ENCODE assay signal across 16 cellular contexts in the genomic region with DNA sequence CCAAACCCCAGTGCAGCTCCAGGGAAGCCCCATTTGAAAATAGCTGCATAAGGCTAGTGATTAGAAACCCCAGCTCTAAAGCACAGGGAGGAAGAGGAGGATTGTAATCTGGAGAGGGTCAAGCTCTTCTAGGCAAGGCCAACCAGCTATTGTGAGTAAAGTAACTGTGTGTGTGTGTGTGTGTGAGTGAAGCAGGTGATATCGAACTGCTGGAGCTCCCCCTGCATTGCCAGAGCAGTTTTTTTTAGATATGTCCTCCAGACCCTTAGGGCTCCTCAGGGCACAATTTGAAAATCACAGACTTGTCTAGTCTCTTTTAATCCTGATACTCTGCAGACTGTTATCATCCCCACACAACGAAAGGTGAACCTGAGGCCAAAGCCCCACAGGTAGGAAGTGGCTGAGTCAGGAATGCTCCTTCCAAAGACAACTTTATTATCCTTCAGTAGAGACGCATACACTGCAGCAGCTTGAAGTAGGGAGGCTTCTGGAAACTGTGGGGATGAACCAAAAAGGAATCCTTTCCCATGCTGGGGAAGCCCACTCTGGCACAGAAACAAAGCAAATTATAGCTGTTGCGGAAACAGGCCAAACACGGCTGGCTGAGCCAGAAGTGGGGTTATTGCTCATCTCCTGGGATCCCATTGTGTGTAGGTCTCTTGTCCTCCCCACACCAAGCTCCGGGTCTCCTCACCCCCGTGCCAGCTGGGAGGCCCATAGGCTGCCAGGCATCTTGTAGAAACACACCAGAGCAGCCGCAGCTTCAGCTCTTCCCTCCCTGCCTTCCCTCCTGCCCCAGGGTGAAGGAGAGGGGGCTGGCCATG.
DNase-seq lines count a peak whose midpoint lies in the region; ATAC-seq and TF ChIP-seq lines count a peak whose summit lies in the region.
"Had no signal": no experiment of that assay in that cellular context is flagged by ENCODE, and none has a peak within 500 bp of the region (broad histone marks: within the 10 kb centered on the region; RNA-seq: fewer than 3 reads in every experiment).

No MANE protein-coding gene starts in this region.

- no peak for TF ChIP-seq EP300 in gastroesophageal sphincter (IDR thresholded peaks at IDR 0.05)

- H3K27me3 ChIP-seq in GM23248 (replicated peaks; ENCODE audit: insufficient read depth) (no peaks in the 10 kb centered on the region), adipocyte (replicated peaks; ENCODE audit: control insufficient read depth, insufficient read depth, low read length) (no peaks in the 10 kb centered on the region), right cardiac atrium (ENCODE audit: control insufficient read depth, insufficient read depth) (no peaks in the 10 kb centered on the region), gastroesophageal sphincter (no peaks in the 10 kb centered on the region)
- H3K27me3 ChIP-seq: brain microvascular endothelial cell had no signal

- H2AFZ ChIP-seq in GM23248, result peak overlapping the region; percentile 57

- no peaks in the 10 kb centered on the region for H3K9me2 ChIP-seq in GM23248 (ENCODE audit: insufficient read depth)

- 72 to 76% methylated on average over 8 of the region's 8 CpGs for WGBS in GM23248 (ENCODE audit: low coverage in 1 of 2, low lambda C conversion rate in 2 of 2, missing lambda C conversion rate in 2 of 2), 2 experiments
- 52% methylated on average over 8 of the region's 8 CpGs for WGBS in right cardiac atrium
- 65 to 100% methylated on average over 2 to 5 of the region's 8 CpGs for WGBS in gastroesophageal sphincter (ENCODE audit: low coverage in 1 of 2), 2 donors

- ATAC-seq in right cardiac atrium (peak; percentile 34 to 48), gastroesophageal sphincter (no peak)
- ATAC-seq: activated CD8-positive, alpha-beta T cell treated with anti-CD3 and anti-CD28 coated beads for 36 hours; naive thymus-derived CD8-positive, alpha-beta T cell had no signal

- no peak overlapping the region for H3K4me2 ChIP-seq in GM23248 (ENCODE audit: unreplicated experiment)

- no peaks in the 10 kb centered on the region for H4K20me1 ChIP-seq in GM23248 (ENCODE audit: insufficient read depth)

- no peak for TF ChIP-seq POLR2A in gastroesophageal sphincter (IDR thresholded peaks at IDR 0.05)

- H3K27ac ChIP-seq in GM23248 (no peak overlapping the region), right cardiac atrium (ENCODE audit: low read length) (no peak overlapping the region), gastroesophageal sphincter (no peak overlapping the region)
- H3K27ac ChIP-seq: brain microvascular endothelial cell, SJCRH30 had no signal

- H3K9ac ChIP-seq in GM23248 (no peak overlapping the region), adipocyte (ENCODE audit: low read length) (peak overlapping the region; percentile 19)

- DNase-seq in GM23248, result no peak
- DNase-seq in adipocyte (ENCODE audit: low read depth), result peak; percentile 1
- peak in 2 of 3 donors; percentile 47 to 54 for DNase-seq in right cardiac atrium
- DNase-seq in retina, result peak; percentile 23
- no peak for DNase-seq in GOT3 (lab: John Stamatoyannopoulos, UW)
- DNase-seq in G401 (ENCODE audit: low spot score), result no peak
- DNase-seq in pons (ENCODE audit: low spot score), result no peak
- DNase-seq: activated CD8-positive, alpha-beta T cell treated with anti-CD3 and anti-CD28 coated beads for 36 hours; effector memory CD4-positive, alpha-beta T cell; naive thymus-derived CD8-positive, alpha-beta T cell; NCI-H2081; stimulated activated CD4-positive, alpha-beta T cell treated with anti-CD3 and anti-CD28 coated beads, Interleukin-12 subunit alpha, Interleukin-12 subunit beta, amount 100 ng/mL, for 4 hours; substantia nigra had no signal

- H3K4me1 ChIP-seq in GM23248 (ENCODE audit: insufficient read depth), result peaks cover 9% of the 10 kb centered on the region
- peaks cover 16% of the 10 kb centered on the region for H3K4me1 ChIP-seq in adipocyte (ENCODE audit: control insufficient read depth, insufficient read depth, low read length)
- H3K4me1 ChIP-seq in right cardiac atrium (ENCODE audit: control insufficient read depth, insufficient read depth, low read length), result no peaks in the 10 kb centered on the region
- peaks cover 0 to 14% (median 0%) of the 10 kb centered on the region in 3 donors for H3K4me1 ChIP-seq in gastroesophageal sphincter
- H3K4me1 ChIP-seq: SJCRH30 had no signal

- intact Hi-C loops in right cardiac atrium (cut with DNase I), result loop anchor here (5.0 to 10.0 kb wide), 5 partner anchors 268 to 448 kb away; no protein-coding TSS in a partner anchor

- in situ Hi-C loops in GM23248 (cut with MboI) (loop anchor here (10.0 kb wide), 2 partner anchors 336 to 436 kb away; no protein-coding TSS in a partner anchor), G401 (cut with HindIII; ENCODE audit: low sequenced_read_pairs) (no loop called here)

- no peaks in the 10 kb centered on the region for H3F3A ChIP-seq in GM23248 (ENCODE audit: insufficient read depth)

- H3K36me3 ChIP-seq in GM23248 (ENCODE audit: low read depth), result no peaks in the 10 kb centered on the region
- H3K36me3 ChIP-seq in adipocyte (ENCODE audit: control insufficient read depth, insufficient read depth, low read length, severe bottlenecking), result no peaks in the 10 kb centered on the region
- no peaks in the 10 kb centered on the region for H3K36me3 ChIP-seq in gastroesophageal sphincter
- H3K36me3 ChIP-seq: brain microvascular endothelial cell, SJCRH30 had no signal

- H3K4me3 ChIP-seq in GM23248, result no peak overlapping the region
- no peak overlapping the region for H3K4me3 ChIP-seq in adipocyte (ENCODE audit: low read length)
- H3K4me3 ChIP-seq in right cardiac atrium (ENCODE audit: low read length), result no peak overlapping the region
- H3K4me3 ChIP-seq in gastroesophageal sphincter, result no peak overlapping the region
- H3K4me3 ChIP-seq: SJCRH30 had no signal

- H3K9me3 ChIP-seq in GM23248 (ENCODE audit: low read depth) (no peaks in the 10 kb centered on the region), adipocyte (ENCODE audit: control insufficient read depth, low read length) (no peaks in the 10 kb centered on the region), right cardiac atrium (ENCODE audit: control insufficient read depth, low read length) (no peaks in the 10 kb centered on the region), gastroesophageal sphincter (no peaks in the 10 kb centered on the region)
- H3K9me3 ChIP-seq: SJCRH30 had no signal

- TF ChIP-seq CTCF in gastroesophageal sphincter (IDR thresholded peaks at IDR 0.05), result no peak

- H3K79me2 ChIP-seq in GM23248 (ENCODE audit: insufficient read depth), result no peaks in the 10 kb centered on the region

Comparison
In these comparisons a context has a peak if more than half of its experiments do, and no peak if none do; other contexts are left out.
1. DNase-seq: peak in adipocyte (single experiment), right cardiac atrium (2 of 3) and retina (single experiment); none in GM23248 (single experiment), GOT3 (single experiment), G401 (single experiment) and pons (single experiment).